ENCODE assay signal across 8 cellular contexts in the genomic region with DNA sequence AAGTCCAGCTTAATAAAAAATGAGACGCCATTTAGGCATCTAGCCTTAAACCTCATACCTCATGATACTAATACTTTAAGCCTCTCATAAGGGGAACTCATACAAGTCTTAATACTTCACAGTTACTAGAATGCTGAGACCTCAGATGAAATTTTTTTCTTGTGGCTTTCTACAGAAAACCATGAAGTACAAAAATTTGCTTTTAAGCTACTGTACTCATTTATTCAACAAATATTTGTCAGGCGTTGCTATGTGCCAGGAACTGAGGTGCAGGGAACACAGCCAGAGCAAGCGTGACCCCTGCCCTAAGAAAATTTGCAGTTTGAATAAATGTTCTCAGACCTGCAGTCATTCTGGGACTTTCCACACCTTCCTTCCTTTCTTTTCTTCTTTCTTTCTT.
DNase-seq lines count a peak whose midpoint lies in the region; ATAC-seq and TF ChIP-seq lines count a peak whose summit lies in the region.

No MANE protein-coding gene starts in this region.

- peaks cover 7% of the 10 kb centered on the region for H3K36me3 Mint-ChIP-seq in activated CD8-positive, alpha-beta T cell treated with anti-CD3 and anti-CD28 coated beads, Interleukin-2, amount 10 ng/mL, durations not matched to agents 7 days and 5 days (ENCODE audit: low read depth)

- ATAC-seq in GM18870 (IDR thresholded peaks at IDR 0.05; ENCODE audit: unreplicated experiment) = peak; percentile 45
- ATAC-seq in HG02938 (IDR thresholded peaks at IDR 0.05; ENCODE audit: unreplicated experiment) = peak; percentile 65
- peak; percentile 54 for ATAC-seq in activated CD8-positive, alpha-beta T cell treated with anti-CD3 and anti-CD28 coated beads, Interleukin-2, amount 10 ng/mL, durations not matched to agents 7 days and 5 days
- no peak for ATAC-seq in Right ventricle myocardium superior (ENCODE audit: poor library complexity)
- no peak for ATAC-seq in psoas muscle

- CTCF ChIA-PET in activated CD8-positive, alpha-beta T cell treated with anti-CD3 and anti-CD28 coated beads, Interleukin-2, amount 10 ng/mL, durations not matched to agents 7 days and 5 days (lab: Charles Lee) = interaction anchor here (0.7 to 2.0 kb wide), 7 partner anchors 9 to 151 kb away, joined by 3 to 7 read pairs (median 4); no protein-coding TSS in a partner anchor

- H3K27ac ChIP-seq in tibial artery (no peak overlapping the region), psoas muscle (no peak overlapping the region)

- peaks cover 0 to 9% (median 3%) of the 10 kb centered on the region in 4 donors for H3K4me1 ChIP-seq in tibial artery
- no peaks in the 10 kb centered on the region for H3K4me1 ChIP-seq in psoas muscle

- H3K27ac Mint-ChIP-seq in activated CD8-positive, alpha-beta T cell treated with anti-CD3 and anti-CD28 coated beads, Interleukin-2, amount 10 ng/mL, durations not matched to agents 7 days and 5 days = peak overlapping the region; percentile 73

- no peaks in the 10 kb centered on the region for H3K9me3 Mint-ChIP-seq in activated CD8-positive, alpha-beta T cell treated with anti-CD3 and anti-CD28 coated beads, Interleukin-2, amount 10 ng/mL, durations not matched to agents 7 days and 5 days (ENCODE audit: insufficient read depth)

- peaks cover 39% of the 10 kb centered on the region for H3K4me1 Mint-ChIP-seq in activated CD8-positive, alpha-beta T cell treated with anti-CD3 and anti-CD28 coated beads, Interleukin-2, amount 10 ng/mL, durations not matched to agents 7 days and 5 days (ENCODE audit: low read depth)

- WGBS in psoas muscle, 3 donors = 36 to 51% (median 39%) methylated on average over 3 of the region's 3 CpGs

- H3K36me3 ChIP-seq in tibial artery (no peaks in the 10 kb centered on the region), psoas muscle (ENCODE audit: insufficient read depth in 1 of 2, low read depth in 1 of 2) (no peaks in the 10 kb centered on the region)

- H3K27me3 Mint-ChIP-seq in activated CD8-positive, alpha-beta T cell treated with anti-CD3 and anti-CD28 coated beads, Interleukin-2, amount 10 ng/mL, durations not matched to agents 7 days and 5 days (ENCODE audit: low read depth) = no peaks in the 10 kb centered on the region

- H3K4me3 ChIP-seq in tibial artery (no peak overlapping the region), psoas muscle (no peak overlapping the region)

- intact Hi-C loops in Right ventricle myocardium superior (cut with DNase I) = no loop called here
- intact Hi-C loops in tibial artery (cut with DNase I; ENCODE audit: low total_unique reads) = no loop called here
- intact Hi-C loops in psoas muscle (cut with DNase I) = no loop called here

- POLR2A ChIA-PET in activated CD8-positive, alpha-beta T cell treated with anti-CD3 and anti-CD28 coated beads, Interleukin-2, amount 10 ng/mL, durations not matched to agents 7 days and 5 days (lab: Charles Lee) = interaction anchor here (0.9 to 1.4 kb wide), 2 partner anchors 29 to 105 kb away, joined by 4 to 5 read pairs; no protein-coding TSS in a partner anchor

- DNase-seq in activated CD8-positive, alpha-beta T cell treated with anti-CD3 and anti-CD28 coated beads, Interleukin-2, amount 10 ng/mL, durations not matched to agents 7 days and 5 days = peak; percentile 36
- DNase-seq in stimulated activated CD4-positive, alpha-beta T cell treated with anti-CD3 and anti-CD28 coated beads, Interleukin-12 subunit alpha, Interleukin-12 subunit beta, amount 100 ng/mL, for 4 hours = peak; percentile 37
- no peak for DNase-seq in Right ventricle myocardium superior
- no peak for DNase-seq in tibial artery
- DNase-seq in NCI-H187 (lab: John Stamatoyannopoulos, UW) = no peak
- DNase-seq in psoas muscle = no peak

- H3K27me3 ChIP-seq in tibial artery (no peaks in the 10 kb centered on the region), psoas muscle (ENCODE audit: insufficient read depth in 3 of 3, low read length in 2 of 3) (no peaks in the 10 kb centered on the region)

- H3K9me3 ChIP-seq in tibial artery (no peaks in the 10 kb centered on the region), psoas muscle (no peaks in the 10 kb centered on the region)

- peak overlapping the region; percentile 15 for H3K4me3 Mint-ChIP-seq in activated CD8-positive, alpha-beta T cell treated with anti-CD3 and anti-CD28 coated beads, Interleukin-2, amount 10 ng/mL, durations not matched to agents 7 days and 5 days

- TF ChIP-seq CTCF in tibial artery (IDR thresholded peaks at IDR 0.05) (no peak), psoas muscle (IDR thresholded peaks at IDR 0.05) (no peak)

Comparison
In these comparisons a context has a peak if more than half of its experiments do, and no peak if none do; other contexts are left out.
1. ATAC-seq: peak in GM18870 (single experiment), HG02938 (single experiment) and activated CD8-positive, alpha-beta T cell treated with anti-CD3 and anti-CD28 coated beads, Interleukin-2, amount 10 ng/mL, durations not matched to agents 7 days and 5 days (single experiment); none in Right ventricle myocardium superior (single experiment) and psoas muscle (0 of 4).
2. DNase-seq: peak in activated CD8-positive, alpha-beta T cell treated with anti-CD3 and anti-CD28 coated beads, Interleukin-2, amount 10 ng/mL, durations not matched to agents 7 days and 5 days (single experiment) and stimulated activated CD4-positive, alpha-beta T cell treated with anti-CD3 and anti-CD28 coated beads, Interleukin-12 subunit alpha, Interleukin-12 subunit beta, amount 100 ng/mL, for 4 hours (single experiment); none in Right ventricle myocardium superior (single experiment), tibial artery (0 of 2), NCI-H187 (0 of 2) and psoas muscle (0 of 2).